ENCODE assay signal across 8 cellular contexts in the genomic region with DNA sequence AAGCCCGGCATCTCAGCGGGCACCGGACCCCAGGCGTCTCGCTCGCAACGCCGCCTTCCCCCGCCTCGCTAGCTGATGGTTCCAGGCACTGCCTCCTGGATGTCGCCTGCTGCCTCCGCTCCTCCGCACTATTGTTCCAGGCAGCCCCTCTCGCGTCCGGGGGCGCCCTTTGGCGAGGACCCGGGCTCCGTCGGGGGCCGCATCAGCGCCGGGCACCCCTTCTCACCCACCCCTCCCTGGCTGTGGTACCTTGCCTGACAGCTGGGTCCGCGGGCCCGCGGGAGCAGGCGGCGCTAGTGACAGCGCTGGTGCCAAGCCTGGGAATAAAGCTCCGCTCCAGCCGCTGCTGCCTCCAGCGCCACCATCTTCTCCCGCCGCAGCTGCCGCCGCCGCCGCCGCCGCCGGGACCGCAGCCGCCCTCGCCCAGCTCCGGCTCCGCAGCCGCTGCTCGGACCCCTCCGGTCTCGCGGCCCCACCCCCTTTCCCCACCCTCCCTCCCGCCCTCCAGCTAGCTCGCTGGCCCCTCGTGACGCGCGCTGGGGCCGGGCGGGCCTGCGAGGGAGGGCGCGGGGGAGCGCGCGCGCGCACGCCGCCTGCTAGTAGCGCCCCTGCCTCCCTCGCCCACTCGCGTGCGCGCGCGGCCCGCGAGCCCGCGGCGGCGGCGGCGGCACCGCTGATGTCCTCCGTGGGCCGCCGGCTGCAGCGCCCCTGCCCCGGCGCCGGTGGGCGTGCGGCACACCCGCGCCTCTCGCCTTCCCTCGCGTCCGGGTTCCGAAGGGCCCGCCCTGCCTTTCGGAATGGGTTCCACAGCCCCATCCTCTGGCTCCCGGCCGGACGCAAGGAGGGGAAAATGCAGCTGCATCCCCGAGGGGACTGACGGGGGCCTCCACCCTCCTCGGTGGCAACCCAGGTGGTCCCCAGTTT. TPM values are rescaled to one million over a fixed set of nuclear protein-coding genes. Genes with fewer than 3 reads are reported as not detected.
DNase-seq lines count a peak whose midpoint lies in the region; ATAC-seq, FAIRE-seq and TF ChIP-seq lines count a peak whose summit lies in the region.

A gene (minus strand): TSS at position 468 of the 924 bp plus-strand sequence.

- no peaks in the 10 kb centered on the region for H3K36me3 Mint-ChIP-seq in neural progenitor cell

- H3K36me3 ChIP-seq in OCI-LY7 (ENCODE audit: insufficient read depth, low read length) (no peaks in the 10 kb centered on the region), neural progenitor cell (no peaks in the 10 kb centered on the region), thymus (ENCODE audit: control insufficient read depth, insufficient read depth) (no peaks in the 10 kb centered on the region)

- CTCF ChIA-PET in OCI-LY7 (lab: Charles Lee; ENCODE audit: unreplicated experiment), result interaction anchor here (0.6 kb wide), 1 partner anchor 262 kb away, joined by 3 read pairs; no protein-coding TSS in a partner anchor

- peaks cover 16% of the 10 kb centered on the region for H3K27me3 Mint-ChIP-seq in neural progenitor cell (ENCODE audit: insufficient read depth, low read depth)

- peak within 1 kb of the TSS; percentile 67 for H3K4me2 ChIP-seq in OCI-LY7 (ENCODE audit: low read length)
- H3K4me2 ChIP-seq in neural progenitor cell, result peak within 1 kb of the TSS; percentile 96

- H3K79me2 ChIP-seq in OCI-LY7 (ENCODE audit: insufficient read depth, low read depth, low read length) (no peaks in the 10 kb centered on the region), neural progenitor cell (ENCODE audit: low read depth) (no peaks in the 10 kb centered on the region)

- TF ChIP-seq CTCF in AG09319 (IDR thresholded peaks at IDR 0.05; ENCODE audit: low read depth, low read length) (peak; percentile 6), OCI-LY7 (conservative IDR thresholded peaks at IDR 0.05; ENCODE audit: low read length) (no peak), neural progenitor cell (IDR thresholded peaks at IDR 0.05) (peak; percentile 15)

- H4K20me1 ChIP-seq in OCI-LY7 (ENCODE audit: insufficient read depth, low read length) (no peaks in the 10 kb centered on the region), neural progenitor cell (ENCODE audit: low read depth) (no peaks in the 10 kb centered on the region)

- H3K27ac ChIP-seq in OCI-LY7 (ENCODE audit: low read depth, low read length, poor library complexity, severe bottlenecking) (no peak within 1 kb of the TSS), neural progenitor cell (no peak within 1 kb of the TSS), thymus (ENCODE audit: low read depth) (peak within 1 kb of the TSS; percentile 12)

- H3K9me2 ChIP-seq in OCI-LY7 (ENCODE audit: insufficient read depth, low read length), result no peaks in the 10 kb centered on the region

- no peak within 1 kb of the TSS for H3K9ac ChIP-seq in neural progenitor cell

- peaks cover 19% of the 10 kb centered on the region for H3K4me1 Mint-ChIP-seq in neural progenitor cell

- intact Hi-C loops in OCI-LY7 (cut with micrococcal nuclease; ENCODE audit: unreplicated experiment), result loop anchor here (5.0 kb wide), 1 partner anchor 205 kb away; no protein-coding TSS in a partner anchor

- no peaks in the 10 kb centered on the region for H3K4me1 ChIP-seq in OCI-LY7 (ENCODE audit: insufficient read depth, low read length, poor library complexity, severe bottlenecking)
- H3K4me1 ChIP-seq in neural progenitor cell, result peaks cover 17% of the 10 kb centered on the region
- peaks cover 3% of the 10 kb centered on the region for H3K4me1 ChIP-seq in thymus (ENCODE audit: control insufficient read depth, insufficient read depth, low read length)

- H3K9me3 ChIP-seq in OCI-LY7 (ENCODE audit: low read length) (no peaks in the 10 kb centered on the region), neural progenitor cell (ENCODE audit: low read depth) (no peaks in the 10 kb centered on the region), thymus (ENCODE audit: control insufficient read depth) (no peaks in the 10 kb centered on the region)

- H3K4me3 Mint-ChIP-seq in neural progenitor cell, result peak within 1 kb of the TSS; percentile 84

- no TSS peak for BruUV-seq in OCI-LY7 (replicated peaks; lab: Mats Ljungman, UMichigan)

- H2AFZ ChIP-seq in OCI-LY7 (ENCODE audit: low read length) (0 out of 2 replicates have a peak within 1 kb of the TSS, but pooled peaks have one; percentile 51), neural progenitor cell (replicated peaks) (peak within 1 kb of the TSS; percentile 100)

- H3K27me3 ChIP-seq in neural progenitor cell, result peaks cover 28% of the 10 kb centered on the region
- peaks cover 21% of the 10 kb centered on the region for H3K27me3 ChIP-seq in thymus (ENCODE audit: control insufficient read depth, insufficient read depth)

- POLR2A ChIA-PET in OCI-LY7 (lab: Charles Lee), result no interaction called here

- 1% methylated on average over 104 of the region's 112 CpGs for WGBS in thymus

- no peak for FAIRE-seq in frontal cortex (lab: Jason Lieb, UNC)

- no peak for DNase-seq in AG09319 (ENCODE audit: extremely low read depth, low read depth)
- DNase-seq in OCI-LY7 (ENCODE audit: low spot score), result no peak
- DNase-seq in activated naive CD4-positive, alpha-beta T cell treated with Interleukin-2 at 50 U/mL for 16 hours, result peak; percentile 39
- peak; percentile 82 to 89 for DNase-seq in frontal cortex (ENCODE audit: low spot score in 2 of 2)
- DNase-seq in neural progenitor cell (ENCODE audit: low spot score), result peak; percentile 84

- peak within 1 kb of the TSS; percentile 9 for H3K27ac Mint-ChIP-seq in neural progenitor cell

- ATAC-seq in GM19043 (IDR thresholded peaks at IDR 0.05; ENCODE audit: low read depth, unreplicated experiment) (peak; percentile 20), HG03280 (IDR thresholded peaks at IDR 0.05; ENCODE audit: unreplicated experiment) (peak; percentile 36)

- peaks cover 45% of the 10 kb centered on the region for H3F3A ChIP-seq in neural progenitor cell (ENCODE audit: low read depth)

- H3K4me3 ChIP-seq in OCI-LY7 (ENCODE audit: low read depth, low read length, poor library complexity, severe bottlenecking) (peak within 1 kb of the TSS; percentile 49), neural progenitor cell (peak within 1 kb of the TSS; percentile 83), thymus (ENCODE audit: low read length) (peak within 1 kb of the TSS; percentile 68)

- H3K9me3 Mint-ChIP-seq in neural progenitor cell, result no peaks in the 10 kb centered on the region

RNA-seq across cellular contexts. Expression of the gene that starts here (rescaled TPM):
- total RNA-seq in OCI-LY7 (2014; rRNA removed; shearing (Covaris generic)), result 0.03 TPM in 1 of 2 replicates, not detected in the other
- total RNA-seq in OCI-LY7 (2022) (not detected in 2 replicates), frontal cortex (24.9 TPM), neural progenitor cell (ENCODE audit: low replicate concordance) (2.1 and 3.4 TPM in 2 replicates)
- 0.80 TPM for polyA plus RNA-seq in thymus

Comparison
In these comparisons a context has a peak if more than half of its experiments do, and no peak if none do; other contexts are left out.
1. DNase-seq: peak in activated naive CD4-positive, alpha-beta T cell treated with Interleukin-2 at 50 U/mL for 16 hours (single experiment), frontal cortex (2 of 2) and neural progenitor cell (single experiment); none in AG09319 (single experiment) and OCI-LY7 (single experiment).
2. Peak in every context shown above with its lines, with median percentiles within 50 percentile points of each other: H3K4me3 ChIP-seq.